Comparison of ENCODE assay signal across 13 cellular contexts in the genomic region with DNA sequence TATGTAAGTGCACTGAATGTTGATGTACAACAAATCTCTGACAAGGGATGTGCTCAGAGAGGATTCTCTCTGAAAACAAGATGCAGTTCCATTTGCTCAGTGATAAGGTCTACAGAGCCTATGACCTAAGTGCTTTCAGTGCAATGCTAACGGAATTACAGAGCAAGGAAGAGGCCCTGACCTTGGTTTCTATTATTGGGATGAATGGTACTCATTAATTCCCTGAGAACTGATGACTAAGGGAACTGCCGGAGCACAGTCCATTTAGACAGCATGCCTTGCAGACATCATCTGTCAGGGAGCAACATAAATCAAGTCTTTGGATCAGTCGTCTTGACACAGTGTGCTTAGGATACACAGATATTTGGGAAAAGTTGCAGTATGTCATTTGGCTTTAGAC.
A peak's percentile ranks its signal among the peaks of the same experiment; 100 is the strongest.
DNase-seq lines count a peak whose midpoint lies in the region; TF ChIP-seq lines count a peak whose summit lies in the region.
"Had no signal": no experiment of that assay in that cellular context is flagged by ENCODE, and none has a peak within 500 bp of the region (broad histone marks: within the 10 kb centered on the region; RNA-seq: fewer than 3 reads in every experiment).

No MANE protein-coding gene starts in this region.

- H2AFZ ChIP-seq in fibroblast of lung (ENCODE audit: low read length) (no peak overlapping the region), neural cell (ENCODE audit: low read depth, low read length) (no peak overlapping the region)

- H3K4me3 ChIP-seq in fibroblast of lung (replicated peaks in 1 of 4; ENCODE audit: control extremely low read depth in 1 of 4, insufficient read depth in 1 of 4, low read depth in 3 of 4, low read length in 4 of 4) (no peak overlapping the region), neural cell (ENCODE audit: low read length) (peak overlapping the region; percentile 12)
- H3K4me3 ChIP-seq: breast epithelium, right atrium auricular region had no signal

- no peaks in the 10 kb centered on the region for H3K79me2 ChIP-seq in fibroblast of lung (ENCODE audit: control insufficient read depth, insufficient read depth, low read length)
- H3K79me2 ChIP-seq in neural cell (replicated peaks; ENCODE audit: insufficient read depth, low read length) = no peaks in the 10 kb centered on the region

- peaks cover 2% of the 10 kb centered on the region for H3K4me1 ChIP-seq in fibroblast of lung (ENCODE audit: control insufficient read depth, extremely low read depth, insufficient read depth, low read length)
- H3K4me1 ChIP-seq: breast epithelium, right atrium auricular region had no signal

- H3K4me2 ChIP-seq in fibroblast of lung (ENCODE audit: extremely low read depth, insufficient read depth, low read length) = no peak overlapping the region
- H3K4me2 ChIP-seq in neural cell (ENCODE audit: low read length) = no peak overlapping the region

- TF ChIP-seq RAD21 in neural cell (conservative IDR thresholded peaks at IDR 0.05) = no peak

- H3K9ac ChIP-seq in fibroblast of lung (ENCODE audit: insufficient read depth, low read length) = no peak overlapping the region
- no peak overlapping the region for H3K9ac ChIP-seq in neural cell (ENCODE audit: low read length)

- H3K27ac ChIP-seq in fibroblast of lung (ENCODE audit: insufficient read depth, low read length) = no peak overlapping the region
- H3K27ac ChIP-seq in neural cell (ENCODE audit: low read length) = no peak overlapping the region
- H3K27ac ChIP-seq: breast epithelium, right atrium auricular region had no signal

- H4K20me1 ChIP-seq in fibroblast of lung (ENCODE audit: control insufficient read depth, extremely low read depth, insufficient read depth, low read length) (no peaks in the 10 kb centered on the region), neural cell (ENCODE audit: insufficient read depth) (no peaks in the 10 kb centered on the region)

- DNase-seq in Caki2 (ENCODE audit: low read depth) = peak; percentile 11
- peak; percentile 95 for DNase-seq in NCI-H2227 treated with DMSO at 0.1 percent for 48 hours (lab: John Stamatoyannopoulos, UW)
- peak; percentile 47 to 67 for DNase-seq in fibroblast of lung (ENCODE audit: low read depth in 2 of 2)
- no peak for DNase-seq in NCI-H2029 (lab: John Stamatoyannopoulos, UW)
- DNase-seq in NK-92 (lab: John Stamatoyannopoulos, UW; ENCODE audit: unreplicated experiment) = no peak
- DNase-seq in stimulated activated CD4-positive, alpha-beta T cell treated with anti-CD3 and anti-CD28 coated beads, Interleukin-4, amount 100 ng/mL, for 4 hours = no peak
- DNase-seq in DMS153 (lab: John Stamatoyannopoulos, UW) = no peak
- DNase-seq: activated CD4-positive, alpha-beta T cell treated with anti-CD3 and anti-CD28 coated beads, Interleukin-2, amount 50 U/mL, for 1 hour; CD8-positive, alpha-beta T cell; MM.1S had no signal

- H3K9me2 ChIP-seq in neural cell (ENCODE audit: insufficient read depth, low read length) = no peaks in the 10 kb centered on the region

- in situ Hi-C loops in Caki2 (cut with HindIII; ENCODE audit: low pct_unique_long_range_greater_than_20kb, low sequenced_read_pairs) = no loop called here

- no peaks in the 10 kb centered on the region for H3K9me3 ChIP-seq in fibroblast of lung (ENCODE audit: control insufficient read depth, insufficient read depth, low read depth, low read length)
- H3K9me3 ChIP-seq in neural cell (ENCODE audit: low read length) = no peaks in the 10 kb centered on the region
- H3K9me3 ChIP-seq: breast epithelium, right atrium auricular region had no signal

- H3K27me3 ChIP-seq in fibroblast of lung (ENCODE audit: control insufficient read depth, insufficient read depth, low read length) (no peaks in the 10 kb centered on the region), neural cell (ENCODE audit: insufficient read depth, low read depth, low read length) (no peaks in the 10 kb centered on the region)
- H3K27me3 ChIP-seq: breast epithelium, right atrium auricular region had no signal

- peak; percentile 57 for TF ChIP-seq EP300 in neural cell (conservative IDR thresholded peaks at IDR 0.05; ENCODE audit: poor library complexity, severe bottlenecking)

- TF ChIP-seq CTCF in fibroblast of lung (conservative IDR thresholded peaks at IDR 0.05 in 1 of 2, IDR thresholded peaks at IDR 0.05 in 1 of 2; ENCODE audit: low read depth in 1 of 2, low read length in 2 of 2) (no peak), neural cell (IDR thresholded peaks at IDR 0.05; ENCODE audit: poor library complexity, severe bottlenecking) (no peak)

- H3K36me3 ChIP-seq in fibroblast of lung (ENCODE audit: control insufficient read depth, insufficient read depth, low read length) (no peaks in the 10 kb centered on the region), neural cell (ENCODE audit: insufficient read depth, low read length) (peaks cover 4% of the 10 kb centered on the region)
- H3K36me3 ChIP-seq: breast epithelium, right atrium auricular region had no signal

- H3F3A ChIP-seq in neural cell (ENCODE audit: insufficient read depth, low read length, poor library complexity, severe bottlenecking) = no peaks in the 10 kb centered on the region

TF ChIP-seq in neural cell, 6 proteins besides CTCF, POLR2A, EP300 and RAD21:
- no peak for TF ChIP-seq SMC3 (conservative IDR thresholded peaks at IDR 0.05; ENCODE audit: poor library complexity)
- no peak for TF ChIP-seq MXI1 (conservative IDR thresholded peaks at IDR 0.05; ENCODE audit: poor library complexity, severe bottlenecking)
- TF ChIP-seq, protein P1, sequence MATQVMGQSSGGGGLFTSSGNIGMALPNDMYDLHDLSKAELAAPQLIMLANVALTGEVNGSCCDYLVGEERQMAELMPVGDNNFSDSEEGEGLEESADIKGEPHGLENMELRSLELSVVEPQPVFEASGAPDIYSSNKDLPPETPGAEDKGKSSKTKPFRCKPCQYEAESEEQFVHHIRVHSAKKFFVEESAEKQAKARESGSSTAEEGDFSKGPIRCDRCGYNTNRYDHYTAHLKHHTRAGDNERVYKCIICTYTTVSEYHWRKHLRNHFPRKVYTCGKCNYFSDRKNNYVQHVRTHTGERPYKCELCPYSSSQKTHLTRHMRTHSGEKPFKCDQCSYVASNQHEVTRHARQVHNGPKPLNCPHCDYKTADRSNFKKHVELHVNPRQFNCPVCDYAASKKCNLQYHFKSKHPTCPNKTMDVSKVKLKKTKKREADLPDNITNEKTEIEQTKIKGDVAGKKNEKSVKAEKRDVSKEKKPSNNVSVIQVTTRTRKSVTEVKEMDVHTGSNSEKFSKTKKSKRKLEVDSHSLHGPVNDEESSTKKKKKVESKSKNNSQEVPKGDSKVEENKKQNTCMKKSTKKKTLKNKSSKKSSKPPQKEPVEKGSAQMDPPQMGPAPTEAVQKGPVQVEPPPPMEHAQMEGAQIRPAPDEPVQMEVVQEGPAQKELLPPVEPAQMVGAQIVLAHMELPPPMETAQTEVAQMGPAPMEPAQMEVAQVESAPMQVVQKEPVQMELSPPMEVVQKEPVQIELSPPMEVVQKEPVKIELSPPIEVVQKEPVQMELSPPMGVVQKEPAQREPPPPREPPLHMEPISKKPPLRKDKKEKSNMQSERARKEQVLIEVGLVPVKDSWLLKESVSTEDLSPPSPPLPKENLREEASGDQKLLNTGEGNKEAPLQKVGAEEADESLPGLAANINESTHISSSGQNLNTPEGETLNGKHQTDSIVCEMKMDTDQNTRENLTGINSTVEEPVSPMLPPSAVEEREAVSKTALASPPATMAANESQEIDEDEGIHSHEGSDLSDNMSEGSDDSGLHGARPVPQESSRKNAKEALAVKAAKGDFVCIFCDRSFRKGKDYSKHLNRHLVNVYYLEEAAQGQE (IDR thresholded peaks at IDR 0.05; ENCODE audit: borderline replicate concordance) = no peak
- TF ChIP-seq POLR2AphosphoS5 (IDR thresholded peaks at IDR 0.05) = peak; percentile 58
- no peak for TF ChIP-seq EZH2 (IDR thresholded peaks at IDR 0.05; ENCODE audit: borderline replicate concordance, insufficient read depth, low read length, poor library complexity, severe bottlenecking)
- no peak for TF ChIP-seq TAF1 (IDR thresholded peaks at IDR 0.05; ENCODE audit: low read depth)

Comparison
In these comparisons a context has a peak if more than half of its experiments do, and no peak if none do; other contexts are left out.
1. DNase-seq: peak in Caki2 (single experiment), NCI-H2227 treated with DMSO at 0.1 percent for 48 hours (single experiment) and fibroblast of lung (2 of 2); none in NCI-H2029 (single experiment), NK-92 (single experiment), stimulated activated CD4-positive, alpha-beta T cell treated with anti-CD3 and anti-CD28 coated beads, Interleukin-4, amount 100 ng/mL, for 4 hours (0 of 2) and DMS153 (single experiment).